ENCODE assay signal across 9 cellular contexts in the genomic region with DNA sequence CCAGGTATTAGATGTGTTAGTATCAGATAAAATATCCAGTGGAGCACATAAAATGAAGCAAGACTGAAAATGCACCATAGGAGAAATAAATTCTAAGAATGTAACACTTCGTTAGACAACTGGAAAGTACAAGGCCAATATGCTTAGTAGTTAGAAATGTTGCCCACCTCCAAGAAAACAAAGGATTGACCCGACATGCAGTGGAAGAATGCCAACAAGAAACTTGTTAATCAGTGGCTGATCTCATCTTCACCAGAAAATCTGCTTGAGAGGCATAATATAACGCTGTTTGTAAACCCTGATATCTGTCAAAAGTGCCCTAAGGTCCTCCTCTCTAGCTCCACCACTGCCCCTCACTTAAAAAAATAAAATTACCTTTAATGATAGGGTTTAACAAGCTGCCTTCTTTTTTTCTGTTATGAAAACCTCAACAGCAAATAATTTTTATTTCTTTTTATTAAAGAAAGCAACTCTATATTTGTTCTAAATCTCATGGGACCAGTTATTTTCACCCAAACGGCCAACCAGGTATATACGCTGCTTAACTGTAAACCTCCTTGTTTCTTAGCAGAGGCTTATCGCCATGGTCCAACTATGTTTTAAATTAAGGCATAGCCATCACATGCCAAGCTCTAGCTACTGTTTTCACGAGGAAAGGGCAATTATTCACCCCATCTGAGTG. TPM values are rescaled to one million over a fixed set of nuclear protein-coding genes. Genes with fewer than 3 reads are reported as not detected.
DNase-seq lines count a peak whose midpoint lies in the region; ATAC-seq lines count a peak whose summit lies in the region.
"Had no signal": no experiment of that assay in that cellular context is flagged by ENCODE, and none has a peak within 500 bp of the region (broad histone marks: within the 10 kb centered on the region; RNA-seq: fewer than 3 reads in every experiment).

No MANE protein-coding gene starts in this region.

- peaks cover 23% of the 10 kb centered on the region for H3K4me1 Mint-ChIP-seq in activated T-helper 17 cell treated with anti-CD3 and anti-CD28 coated beads, Interleukin-2, amount 50 U/mL, for 72 hours
- peaks cover 34 to 47% of the 10 kb centered on the region in 2 donors for H3K4me1 Mint-ChIP-seq in immature natural killer cell
- peaks cover 60% of the 10 kb centered on the region for H3K4me1 Mint-ChIP-seq in stimulated activated memory B cell treated with anti-CD40 and anti-IgM and Interleukin-4, amounts not matched to agents 10 μg/mL and 1 μg/mL and 100 μg/mL, for 72 hours

- H3K9me3 Mint-ChIP-seq in activated T-helper 17 cell treated with anti-CD3 and anti-CD28 coated beads, Interleukin-2, amount 50 U/mL, for 72 hours = no peaks in the 10 kb centered on the region
- no peaks in the 10 kb centered on the region for H3K9me3 Mint-ChIP-seq in immature natural killer cell
- H3K9me3 Mint-ChIP-seq in stimulated activated memory B cell treated with anti-CD40 and anti-IgM and Interleukin-4, amounts not matched to agents 10 μg/mL and 1 μg/mL and 100 μg/mL, for 72 hours = no peaks in the 10 kb centered on the region

- peak; percentile 54 for DNase-seq in NCI-H1092 treated with DMSO at 0.1 percent for 48 hours (lab: John Stamatoyannopoulos, UW)
- DNase-seq in NCI-H1092 (lab: John Stamatoyannopoulos, UW) = no peak
- DNase-seq in immature natural killer cell = no peak
- no peak for DNase-seq in SW480 (ENCODE audit: low spot score)
- no peak for DNase-seq in GM03348 (ENCODE audit: low spot score)

- ATAC-seq in activated T-helper 17 cell treated with anti-CD3 and anti-CD28 coated beads, Interleukin-2, amount 50 U/mL, for 72 hours (replicated peaks) = no peak
- no peak for ATAC-seq in stimulated activated memory B cell treated with anti-CD40 and anti-IgM and Interleukin-4, amounts not matched to agents 10 μg/mL and 1 μg/mL and 100 μg/mL, for 72 hours
- no peak for ATAC-seq in HG02642 (IDR thresholded peaks at IDR 0.05; ENCODE audit: poor library complexity, unreplicated experiment)

- peak overlapping the region; percentile 91 for H3K4me3 Mint-ChIP-seq in activated T-helper 17 cell treated with anti-CD3 and anti-CD28 coated beads, Interleukin-2, amount 50 U/mL, for 72 hours
- peak overlapping the region; percentile 90 to 99 (median 96) for H3K4me3 Mint-ChIP-seq in immature natural killer cell
- peak overlapping the region; percentile 84 for H3K4me3 Mint-ChIP-seq in stimulated activated memory B cell treated with anti-CD40 and anti-IgM and Interleukin-4, amounts not matched to agents 10 μg/mL and 1 μg/mL and 100 μg/mL, for 72 hours

- H3K36me3 Mint-ChIP-seq in activated T-helper 17 cell treated with anti-CD3 and anti-CD28 coated beads, Interleukin-2, amount 50 U/mL, for 72 hours (ENCODE audit: low read depth) = no peaks in the 10 kb centered on the region
- no peaks in the 10 kb centered on the region for H3K36me3 Mint-ChIP-seq in immature natural killer cell
- H3K36me3 Mint-ChIP-seq in stimulated activated memory B cell treated with anti-CD40 and anti-IgM and Interleukin-4, amounts not matched to agents 10 μg/mL and 1 μg/mL and 100 μg/mL, for 72 hours = no peaks in the 10 kb centered on the region

- peak overlapping the region; percentile 78 for H3K27ac Mint-ChIP-seq in activated T-helper 17 cell treated with anti-CD3 and anti-CD28 coated beads, Interleukin-2, amount 50 U/mL, for 72 hours
- H3K27ac Mint-ChIP-seq in immature natural killer cell = peak overlapping the region; percentile 96 to 98 (median 96)
- peak overlapping the region; percentile 87 for H3K27ac Mint-ChIP-seq in stimulated activated memory B cell treated with anti-CD40 and anti-IgM and Interleukin-4, amounts not matched to agents 10 μg/mL and 1 μg/mL and 100 μg/mL, for 72 hours

- no peaks in the 10 kb centered on the region for H3K27me3 Mint-ChIP-seq in activated T-helper 17 cell treated with anti-CD3 and anti-CD28 coated beads, Interleukin-2, amount 50 U/mL, for 72 hours
- peaks cover 10 to 21% (median 13%) of the 10 kb centered on the region in 3 donors for H3K27me3 Mint-ChIP-seq in immature natural killer cell (ENCODE audit: low read depth in 3 of 3)
- no peaks in the 10 kb centered on the region for H3K27me3 Mint-ChIP-seq in stimulated activated memory B cell treated with anti-CD40 and anti-IgM and Interleukin-4, amounts not matched to agents 10 μg/mL and 1 μg/mL and 100 μg/mL, for 72 hours

RNA-seq across cellular contexts. Expression of gene RASGEF1B, which starts 1.8 kb away (rescaled TPM):
- 1 to 10 TPM in 1 of 2 donors, under 1 TPM in 1; 0.61 to 8.1 TPM for total RNA-seq in activated T-helper 17 cell treated with anti-CD3 and anti-CD28 coated beads, Interleukin-2, amount 50 U/mL, for 72 hours
- polyA plus RNA-seq in immature natural killer cell = 10 to 100 TPM in 1 of 3 donors, 1 to 10 TPM in 2; 5.9 to 11.2 (median 7.3) TPM
- total RNA-seq: myocyte had no signal
